24 cellular contexts compared by ENCODE assay signal in genomic region chr4:13887010-13887409, GRCh38.
"Had no signal": no experiment of that assay in that cellular context is flagged by ENCODE, and none has a peak within 500 bp of the region (broad histone marks: within the 10 kb centered on the region; RNA-seq: fewer than 3 reads in every experiment).

No MANE protein-coding gene starts in this region.

- H3K4me3 ChIP-seq: breast epithelium, coronary artery had no signal

- DNase-seq: activated CD4-positive, alpha-beta memory T cell treated with anti-CD3 and anti-CD28 coated beads, Interleukin-2, amount 10 ng/mL, durations not matched to agents 7 days and 5 days; activated CD4-positive, alpha-beta T cell treated with anti-CD3 and anti-CD28 coated beads for 36 hours; activated CD4-positive, alpha-beta T cell treated with anti-CD3 and anti-CD28 coated beads, Interleukin-2, amount 50 U/mL, for 1 hour; activated gamma-delta T cell; activated naive CD4-positive, alpha-beta T cell treated with anti-CD3 and anti-CD28 coated beads, Interleukin-2, amount 10 ng/mL, durations not matched to agents 7 days and 5 days; activated naive CD8-positive, alpha-beta T cell treated with anti-CD3 and anti-CD28 coated beads for 36 hours; activated T-cell treated with anti-CD3 and anti-CD28 coated beads for 4 hours; activated T-cell treated with anti-CD3 and anti-CD28 coated beads, Interleukin-2, amount 50 U/mL, for 48 hours; caudate nucleus; MM.1S; NCI-H1105; NCI-H1436 treated with DMSO at 0.1 percent for 48 hours; NCI-H1930; NCI-H2107; NCI-H2171 treated with DMSO at 0.1 percent for 48 hours; NCI-H226; NCI-H526; SHP77 treated with DMSO at 0.1 percent for 48 hours; T-cell; WERI-Rb-1 had no signal

- H3K4me3 Mint-ChIP-seq: activated CD4-positive, alpha-beta memory T cell treated with anti-CD3 and anti-CD28 coated beads, Interleukin-2, amount 10 ng/mL, durations not matched to agents 7 days and 5 days; activated CD4-positive, alpha-beta T cell treated with anti-CD3 and anti-CD28 coated beads for 36 hours; activated naive CD4-positive, alpha-beta T cell treated with anti-CD3 and anti-CD28 coated beads, Interleukin-2, amount 10 ng/mL, durations not matched to agents 7 days and 5 days; activated naive CD8-positive, alpha-beta T cell treated with anti-CD3 and anti-CD28 coated beads for 36 hours; activated T-helper 17 cell treated with anti-CD3 and anti-CD28 coated beads, Interleukin-2, amount 50 U/mL, for 72 hours; T-cell had no signal

- H3K9me3 Mint-ChIP-seq: activated CD4-positive, alpha-beta memory T cell treated with anti-CD3 and anti-CD28 coated beads, Interleukin-2, amount 10 ng/mL, durations not matched to agents 7 days and 5 days; activated naive CD4-positive, alpha-beta T cell treated with anti-CD3 and anti-CD28 coated beads, Interleukin-2, amount 10 ng/mL, durations not matched to agents 7 days and 5 days; activated naive CD8-positive, alpha-beta T cell treated with anti-CD3 and anti-CD28 coated beads for 36 hours; activated T-helper 17 cell treated with anti-CD3 and anti-CD28 coated beads, Interleukin-2, amount 50 U/mL, for 72 hours had no signal

- H3K27ac Mint-ChIP-seq: activated CD4-positive, alpha-beta memory T cell treated with anti-CD3 and anti-CD28 coated beads, Interleukin-2, amount 10 ng/mL, durations not matched to agents 7 days and 5 days; activated CD4-positive, alpha-beta T cell treated with anti-CD3 and anti-CD28 coated beads for 36 hours; activated naive CD4-positive, alpha-beta T cell treated with anti-CD3 and anti-CD28 coated beads, Interleukin-2, amount 10 ng/mL, durations not matched to agents 7 days and 5 days; activated naive CD8-positive, alpha-beta T cell treated with anti-CD3 and anti-CD28 coated beads for 36 hours; activated T-helper 17 cell treated with anti-CD3 and anti-CD28 coated beads, Interleukin-2, amount 50 U/mL, for 72 hours; T-cell had no signal

- H3K4me2 ChIP-seq: KMS-11 had no signal

- H3K9ac ChIP-seq: KMS-11 had no signal

- H3K27me3 ChIP-seq: breast epithelium had no signal

- ATAC-seq: activated CD4-positive, alpha-beta T cell treated with anti-CD3 and anti-CD28 coated beads for 36 hours; activated T-helper 17 cell treated with anti-CD3 and anti-CD28 coated beads, Interleukin-2, amount 50 U/mL, for 72 hours; T-cell had no signal

- H3K36me3 ChIP-seq: breast epithelium, WERI-Rb-1 had no signal

- H3K36me3 Mint-ChIP-seq: activated naive CD4-positive, alpha-beta T cell treated with anti-CD3 and anti-CD28 coated beads, Interleukin-2, amount 10 ng/mL, durations not matched to agents 7 days and 5 days; activated naive CD8-positive, alpha-beta T cell treated with anti-CD3 and anti-CD28 coated beads for 36 hours; T-cell had no signal

- H3K27me3 Mint-ChIP-seq: activated CD4-positive, alpha-beta memory T cell treated with anti-CD3 and anti-CD28 coated beads, Interleukin-2, amount 10 ng/mL, durations not matched to agents 7 days and 5 days; activated naive CD4-positive, alpha-beta T cell treated with anti-CD3 and anti-CD28 coated beads, Interleukin-2, amount 10 ng/mL, durations not matched to agents 7 days and 5 days; activated T-helper 17 cell treated with anti-CD3 and anti-CD28 coated beads, Interleukin-2, amount 50 U/mL, for 72 hours had no signal

- H3K27ac ChIP-seq: breast epithelium, coronary artery, KMS-11, WERI-Rb-1 had no signal

- H3K9me3 ChIP-seq: breast epithelium had no signal

- H3K4me1 Mint-ChIP-seq: activated CD4-positive, alpha-beta memory T cell treated with anti-CD3 and anti-CD28 coated beads, Interleukin-2, amount 10 ng/mL, durations not matched to agents 7 days and 5 days; activated naive CD4-positive, alpha-beta T cell treated with anti-CD3 and anti-CD28 coated beads, Interleukin-2, amount 10 ng/mL, durations not matched to agents 7 days and 5 days; activated T-helper 17 cell treated with anti-CD3 and anti-CD28 coated beads, Interleukin-2, amount 50 U/mL, for 72 hours; T-cell had no signal
